ENCODE assay signal across 2 cellular contexts in genomic region chr6:53302678-53303360, GRCh38.
TF ChIP-seq lines count a peak whose summit lies in the region.

No MANE protein-coding gene starts in this region.

TF ChIP-seq in IMR-90, 13 proteins besides CTCF, POLR2A, EP300 and RAD21:
- TF ChIP-seq SMC3 (IDR thresholded peaks at IDR 0.05; ENCODE audit: low read depth, low read length) (no peak), BHLHE40 (IDR thresholded peaks at IDR 0.05; ENCODE audit: low read depth, low read length) (no peak), ELK1 (IDR thresholded peaks at IDR 0.05; ENCODE audit: borderline replicate concordance, low read depth, low read length) (no peak), MXI1 (IDR thresholded peaks at IDR 0.05; ENCODE audit: borderline replicate concordance, low read depth, low read length) (no peak), MAFK (IDR thresholded peaks at IDR 0.05; ENCODE audit: low read depth, low read length) (no peak), FOS (IDR thresholded peaks at IDR 0.05; ENCODE audit: low read depth, low read length) (no peak), USF2 (IDR thresholded peaks at IDR 0.05; ENCODE audit: low read depth, low read length) (no peak), RFX5 (IDR thresholded peaks at IDR 0.05; ENCODE audit: low read depth, low read length) (no peak), CHD1 (IDR thresholded peaks at IDR 0.05; ENCODE audit: low read depth, low read length) (no peak), MAZ (IDR thresholded peaks at IDR 0.05; ENCODE audit: borderline replicate concordance, low read depth, low read length) (no peak), NFE2L2 (IDR thresholded peaks at IDR 0.05; ENCODE audit: low read depth, low read length) (no peak), CEBPB (IDR thresholded peaks at IDR 0.05; ENCODE audit: low read depth, low read length) (no peak), RCOR1 (IDR thresholded peaks at IDR 0.05; ENCODE audit: insufficient replicate concordance, low read length) (no peak)

TF ChIP-seq in K562, 482 proteins besides CTCF, POLR2A, EP300 and RAD21:
- TF ChIP-seq ID3 (CRISPR knock-in tag; IDR thresholded peaks at IDR 0.05): no peak
- no peak for TF ChIP-seq ID3 (tag; IDR thresholded peaks at IDR 0.05)
- TF ChIP-seq RCOR1 (IDR thresholded peaks at IDR 0.05; ENCODE audit: borderline replicate concordance in 1 of 2, low read depth in 2 of 2, low read length in 2 of 2): no peak
- TF ChIP-seq KDM1A (IDR thresholded peaks at IDR 0.05): peak; percentile 53 to 66; a peak in 2 of 4 replicates
- TF ChIP-seq PPARD (CRISPR knock-in tag; IDR thresholded peaks at IDR 0.05): no peak
- no peak for TF ChIP-seq RBM15 (IDR thresholded peaks at IDR 0.05; ENCODE audit: insufficient read depth, low read length)
- peak; percentile 31 for TF ChIP-seq MEIS2 (IDR thresholded peaks at IDR 0.05; ENCODE audit: partially characterized antibody)
- no peak for TF ChIP-seq ZBTB26 (CRISPR knock-in tag; IDR thresholded peaks at IDR 0.05)
- TF ChIP-seq ZFPM2 (CRISPR knock-in tag; IDR thresholded peaks at IDR 0.05): no peak
- TF ChIP-seq IRF2 (CRISPR knock-in tag; IDR thresholded peaks at IDR 0.05): no peak
- no peak for TF ChIP-seq GATAD2A (IDR thresholded peaks at IDR 0.05)
- no peak for TF ChIP-seq EGR1 (conservative IDR thresholded peaks at IDR 0.05)
- no peak for TF ChIP-seq HES1 (IDR thresholded peaks at IDR 0.05; ENCODE audit: low read depth)
- TF ChIP-seq TFAP4 (CRISPR knock-in tag; IDR thresholded peaks at IDR 0.05; ENCODE audit: borderline replicate concordance): no peak
- no peak for TF ChIP-seq TBL1XR1 (IDR thresholded peaks at IDR 0.05; ENCODE audit: low read length in 2 of 2)
- no peak for TF ChIP-seq ZNF277 (CRISPR knock-in tag; IDR thresholded peaks at IDR 0.05; ENCODE audit: borderline replicate concordance)
- no peak for TF ChIP-seq ATF2 (CRISPR knock-in tag; IDR thresholded peaks at IDR 0.05)
- no peak for TF ChIP-seq GTF2E2 (tag; IDR thresholded peaks at IDR 0.05)
